8 cellular contexts compared by ENCODE assay signal in the genomic region with DNA sequence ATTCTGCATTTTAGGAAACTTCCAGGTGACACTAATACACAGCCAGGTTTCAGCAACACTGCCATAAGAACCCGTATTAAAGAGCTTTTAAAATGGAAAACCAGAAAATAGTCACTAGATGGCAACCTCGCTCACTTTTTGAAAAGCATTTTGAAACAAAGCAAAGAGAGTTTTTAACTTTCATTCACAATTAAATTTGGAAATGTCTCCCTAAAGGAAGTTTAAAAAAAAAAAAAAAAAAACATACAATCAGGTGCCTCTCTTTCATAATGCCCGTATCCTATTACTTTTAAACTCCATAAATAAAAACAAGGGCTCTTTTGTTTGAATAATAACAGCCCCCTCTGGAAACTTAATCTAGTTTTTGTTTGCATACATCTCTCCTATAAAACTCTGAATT. TPM values are rescaled to one million over a fixed set of nuclear protein-coding genes. Genes with fewer than 3 reads are reported as not detected.
DNase-seq lines count a peak whose midpoint lies in the region; ATAC-seq and TF ChIP-seq lines count a peak whose summit lies in the region.

No MANE protein-coding gene starts in this region.

- H2AFZ ChIP-seq in OCI-LY3 (ENCODE audit: low read depth, low read length), result no peak overlapping the region
- H2AFZ ChIP-seq in parathyroid adenoma, result no peak overlapping the region

- H3K79me2 ChIP-seq in OCI-LY3 (ENCODE audit: low read length) (no peaks in the 10 kb centered on the region), parathyroid adenoma (no peaks in the 10 kb centered on the region)

- no peak overlapping the region for H3K4me3 ChIP-seq in H7 (ENCODE audit: insufficient read depth, low read depth, low read length)
- H3K4me3 ChIP-seq in OCI-LY3 (ENCODE audit: low read length), result no peak overlapping the region
- no peak overlapping the region for H3K4me3 ChIP-seq in epithelial cell of esophagus (ENCODE audit: low read length)
- H3K4me3 ChIP-seq in parathyroid adenoma (ENCODE audit: low read depth, low read length), result no peak overlapping the region

- no peak overlapping the region for H3K9ac ChIP-seq in OCI-LY3 (ENCODE audit: low read length)
- no peak overlapping the region for H3K9ac ChIP-seq in parathyroid adenoma

- intact Hi-C loops in CD14-positive monocyte (cut with micrococcal nuclease), result loop anchor here (2.0 to 10.0 kb wide), 3 partner anchors 44 to 120 kb away; no protein-coding TSS in a partner anchor
- intact Hi-C loops in activated T-helper 1 cell treated with anti-CD3 and anti-CD28 coated beads, Interleukin-12 subunit alpha, Interleukin-12 subunit beta, Interleukin-2, Interleukin-4 antibody, amounts not matched to agents 30 ng/mL and 10 ng/mL and 1 ng/mL, durations not matched to agents 14 hours and 24 hours and 36 hours (cut with micrococcal nuclease), result loop anchor here (1.0 to 5.0 kb wide), 5 partner anchors 120 to 664 kb away; no protein-coding TSS in a partner anchor

- peaks cover 2 to 5% (median 3%) of the 10 kb centered on the region in 3 donors for H3K27me3 Mint-ChIP-seq in CD14-positive monocyte (ENCODE audit: low read depth in 3 of 3)
- H3K27me3 Mint-ChIP-seq in stimulated activated naive B cell treated with anti-CD40 and anti-IgM and Interleukin-4, amounts not matched to agents 10 μg/mL and 1 μg/mL and 100 μg/mL, for 72 hours, result peaks cover 0 to 8% of the 10 kb centered on the region in 2 donors
- H3K27me3 Mint-ChIP-seq in activated T-helper 1 cell treated with anti-CD3 and anti-CD28 coated beads, Interleukin-12 subunit alpha, Interleukin-12 subunit beta, Interleukin-2, Interleukin-4 antibody, amounts not matched to agents 30 ng/mL and 10 ng/mL and 1 ng/mL, durations not matched to agents 14 hours and 24 hours and 36 hours (ENCODE audit: insufficient read depth), result peaks cover 9% of the 10 kb centered on the region

- H3K4me1 Mint-ChIP-seq in CD14-positive monocyte, result peaks cover 36% of the 10 kb centered on the region
- H3K4me1 Mint-ChIP-seq in stimulated activated naive B cell treated with anti-CD40 and anti-IgM and Interleukin-4, amounts not matched to agents 10 μg/mL and 1 μg/mL and 100 μg/mL, for 72 hours, result peaks cover 3 to 14% of the 10 kb centered on the region in 2 donors
- H3K4me1 Mint-ChIP-seq in activated T-helper 1 cell treated with anti-CD3 and anti-CD28 coated beads, Interleukin-12 subunit alpha, Interleukin-12 subunit beta, Interleukin-2, Interleukin-4 antibody, amounts not matched to agents 30 ng/mL and 10 ng/mL and 1 ng/mL, durations not matched to agents 14 hours and 24 hours and 36 hours (ENCODE audit: low read depth), result peaks cover 13% of the 10 kb centered on the region

- H3K4me1 ChIP-seq in OCI-LY3 (ENCODE audit: low read length), result peaks cover 22% of the 10 kb centered on the region
- H3K4me1 ChIP-seq in parathyroid adenoma, result no peaks in the 10 kb centered on the region

- H3K27me3 ChIP-seq in H7 (ENCODE audit: control insufficient read depth, insufficient read depth, low read length), result no peaks in the 10 kb centered on the region
- H3K27me3 ChIP-seq in OCI-LY3 (ENCODE audit: low read depth, low read length), result peaks cover 1% of the 10 kb centered on the region
- no peaks in the 10 kb centered on the region for H3K27me3 ChIP-seq in parathyroid adenoma (ENCODE audit: control insufficient read depth, insufficient read depth, low read length)

- no peak overlapping the region for H3K4me3 Mint-ChIP-seq in CD14-positive monocyte
- no peak overlapping the region for H3K4me3 Mint-ChIP-seq in stimulated activated naive B cell treated with anti-CD40 and anti-IgM and Interleukin-4, amounts not matched to agents 10 μg/mL and 1 μg/mL and 100 μg/mL, for 72 hours
- H3K4me3 Mint-ChIP-seq in activated T-helper 1 cell treated with anti-CD3 and anti-CD28 coated beads, Interleukin-12 subunit alpha, Interleukin-12 subunit beta, Interleukin-2, Interleukin-4 antibody, amounts not matched to agents 30 ng/mL and 10 ng/mL and 1 ng/mL, durations not matched to agents 14 hours and 24 hours and 36 hours, result no peak overlapping the region

- H3K27ac Mint-ChIP-seq in CD14-positive monocyte, result peak overlapping the region in 2 of 7 donors; percentile 17 to 46
- no peak overlapping the region for H3K27ac Mint-ChIP-seq in stimulated activated naive B cell treated with anti-CD40 and anti-IgM and Interleukin-4, amounts not matched to agents 10 μg/mL and 1 μg/mL and 100 μg/mL, for 72 hours
- H3K27ac Mint-ChIP-seq in activated T-helper 1 cell treated with anti-CD3 and anti-CD28 coated beads, Interleukin-12 subunit alpha, Interleukin-12 subunit beta, Interleukin-2, Interleukin-4 antibody, amounts not matched to agents 30 ng/mL and 10 ng/mL and 1 ng/mL, durations not matched to agents 14 hours and 24 hours and 36 hours, result no peak overlapping the region

- H3K36me3 ChIP-seq in H7 (replicated peaks; ENCODE audit: control insufficient read depth, insufficient read depth, low read length) (no peaks in the 10 kb centered on the region), OCI-LY3 (replicated peaks; ENCODE audit: low read depth, low read length) (no peaks in the 10 kb centered on the region), parathyroid adenoma (ENCODE audit: control insufficient read depth, insufficient read depth, low read length) (no peaks in the 10 kb centered on the region)

- H3K36me3 Mint-ChIP-seq in CD14-positive monocyte, result no peaks in the 10 kb centered on the region
- H3K36me3 Mint-ChIP-seq in stimulated activated naive B cell treated with anti-CD40 and anti-IgM and Interleukin-4, amounts not matched to agents 10 μg/mL and 1 μg/mL and 100 μg/mL, for 72 hours, result no peaks in the 10 kb centered on the region
- no peaks in the 10 kb centered on the region for H3K36me3 Mint-ChIP-seq in activated T-helper 1 cell treated with anti-CD3 and anti-CD28 coated beads, Interleukin-12 subunit alpha, Interleukin-12 subunit beta, Interleukin-2, Interleukin-4 antibody, amounts not matched to agents 30 ng/mL and 10 ng/mL and 1 ng/mL, durations not matched to agents 14 hours and 24 hours and 36 hours (ENCODE audit: low read depth)

- H4K20me1 ChIP-seq in OCI-LY3 (ENCODE audit: insufficient read depth, low read length), result no peaks in the 10 kb centered on the region

- no peak for ATAC-seq in HG03175 (IDR thresholded peaks at IDR 0.05; ENCODE audit: unreplicated experiment)
- ATAC-seq in stimulated activated naive B cell treated with anti-CD40 and anti-IgM and Interleukin-4, amounts not matched to agents 10 μg/mL and 1 μg/mL and 100 μg/mL, for 72 hours (replicated peaks), result no peak

- H3K9me3 Mint-ChIP-seq in CD14-positive monocyte, result peaks cover 0 to 2% (median 0%) of the 10 kb centered on the region in 7 donors
- no peaks in the 10 kb centered on the region for H3K9me3 Mint-ChIP-seq in stimulated activated naive B cell treated with anti-CD40 and anti-IgM and Interleukin-4, amounts not matched to agents 10 μg/mL and 1 μg/mL and 100 μg/mL, for 72 hours
- no peaks in the 10 kb centered on the region for H3K9me3 Mint-ChIP-seq in activated T-helper 1 cell treated with anti-CD3 and anti-CD28 coated beads, Interleukin-12 subunit alpha, Interleukin-12 subunit beta, Interleukin-2, Interleukin-4 antibody, amounts not matched to agents 30 ng/mL and 10 ng/mL and 1 ng/mL, durations not matched to agents 14 hours and 24 hours and 36 hours

- peak; percentile 65 for TF ChIP-seq CTCF in CD14-positive monocyte (IDR thresholded peaks at IDR 0.05)
- TF ChIP-seq CTCF in OCI-LY3 (IDR thresholded peaks at IDR 0.05; ENCODE audit: low read depth, low read length), result peak; percentile 72
- peak; percentile 51 for TF ChIP-seq CTCF in epithelial cell of esophagus (IDR thresholded peaks at IDR 0.05; ENCODE audit: insufficient read depth, low read depth, low read length, missing control alignments)
- TF ChIP-seq CTCF in parathyroid adenoma (IDR thresholded peaks at IDR 0.05), result peak; percentile 19

- no peak overlapping the region for H3K4me2 ChIP-seq in OCI-LY3 (ENCODE audit: low read length)
- H3K4me2 ChIP-seq in parathyroid adenoma (ENCODE audit: low read length), result no peak overlapping the region

- no peak for DNase-seq in CD14-positive monocyte (ENCODE audit: low spot score)
- peak; percentile 43 for DNase-seq in H7
- peak; percentile 65 for DNase-seq in epithelial cell of esophagus (ENCODE audit: low read depth)
- no peak for DNase-seq in stimulated activated naive B cell treated with anti-CD40 and anti-IgM and Interleukin-4, amounts not matched to agents 10 μg/mL and 1 μg/mL and 100 μg/mL, for 72 hours
- no peak for DNase-seq in activated T-helper 1 cell treated with anti-CD3 and anti-CD28 coated beads, Interleukin-12 subunit alpha, Interleukin-12 subunit beta, Interleukin-2, Interleukin-4 antibody, amounts not matched to agents 30 ng/mL and 10 ng/mL and 1 ng/mL, durations not matched to agents 14 hours and 24 hours and 36 hours (ENCODE audit: low spot score)

- H3K9me3 ChIP-seq in OCI-LY3 (ENCODE audit: insufficient read depth, low read length) (no peaks in the 10 kb centered on the region), parathyroid adenoma (ENCODE audit: control insufficient read depth, low read length) (no peaks in the 10 kb centered on the region)

- H3K27ac ChIP-seq in OCI-LY3 (ENCODE audit: low read length) (no peak overlapping the region), parathyroid adenoma (no peak overlapping the region)

RNA-seq across cellular contexts. Expression of a gene that starts 20.3 kb away (rescaled TPM):
- not detected for polyA plus RNA-seq in CD14-positive monocyte
- not detected in 2 replicates for total RNA-seq in H7 (2014; rRNA removed; shearing (Covaris generic))
- not detected in 2 replicates for total RNA-seq in activated T-helper 1 cell treated with anti-CD3 and anti-CD28 coated beads, Interleukin-12 subunit alpha, Interleukin-12 subunit beta, Interleukin-2, Interleukin-4 antibody, amounts not matched to agents 30 ng/mL and 10 ng/mL and 1 ng/mL, durations not matched to agents 14 hours and 24 hours and 36 hours

RNA-seq across cellular contexts. Expression of a gene that starts 53.8 kb away (rescaled TPM):
- not detected for polyA plus RNA-seq in CD14-positive monocyte
- not detected in 2 replicates for total RNA-seq in H7 (2014; rRNA removed; shearing (Covaris generic))
- total RNA-seq in activated T-helper 1 cell treated with anti-CD3 and anti-CD28 coated beads, Interleukin-12 subunit alpha, Interleukin-12 subunit beta, Interleukin-2, Interleukin-4 antibody, amounts not matched to agents 30 ng/mL and 10 ng/mL and 1 ng/mL, durations not matched to agents 14 hours and 24 hours and 36 hours, result not detected in 2 replicates

Comparison
In these comparisons a context has a peak if more than half of its experiments do, and no peak if none do; other contexts are left out.
1. DNase-seq: peak in H7 (single experiment) and epithelial cell of esophagus (single experiment); none in CD14-positive monocyte (single experiment), stimulated activated naive B cell treated with anti-CD40 and anti-IgM and Interleukin-4, amounts not matched to agents 10 μg/mL and 1 μg/mL and 100 μg/mL, for 72 hours (single experiment) and activated T-helper 1 cell treated with anti-CD3 and anti-CD28 coated beads, Interleukin-12 subunit alpha, Interleukin-12 subunit beta, Interleukin-2, Interleukin-4 antibody, amounts not matched to agents 30 ng/mL and 10 ng/mL and 1 ng/mL, durations not matched to agents 14 hours and 24 hours and 36 hours (single experiment).
2. CTCF ChIP-seq: peak in every context shown above with its lines; median percentile 72 in OCI-LY3; 65 in CD14-positive monocyte; 51 in epithelial cell of esophagus; 19 in parathyroid adenoma.